20 cellular contexts compared by ENCODE assay signal in the genomic region with DNA sequence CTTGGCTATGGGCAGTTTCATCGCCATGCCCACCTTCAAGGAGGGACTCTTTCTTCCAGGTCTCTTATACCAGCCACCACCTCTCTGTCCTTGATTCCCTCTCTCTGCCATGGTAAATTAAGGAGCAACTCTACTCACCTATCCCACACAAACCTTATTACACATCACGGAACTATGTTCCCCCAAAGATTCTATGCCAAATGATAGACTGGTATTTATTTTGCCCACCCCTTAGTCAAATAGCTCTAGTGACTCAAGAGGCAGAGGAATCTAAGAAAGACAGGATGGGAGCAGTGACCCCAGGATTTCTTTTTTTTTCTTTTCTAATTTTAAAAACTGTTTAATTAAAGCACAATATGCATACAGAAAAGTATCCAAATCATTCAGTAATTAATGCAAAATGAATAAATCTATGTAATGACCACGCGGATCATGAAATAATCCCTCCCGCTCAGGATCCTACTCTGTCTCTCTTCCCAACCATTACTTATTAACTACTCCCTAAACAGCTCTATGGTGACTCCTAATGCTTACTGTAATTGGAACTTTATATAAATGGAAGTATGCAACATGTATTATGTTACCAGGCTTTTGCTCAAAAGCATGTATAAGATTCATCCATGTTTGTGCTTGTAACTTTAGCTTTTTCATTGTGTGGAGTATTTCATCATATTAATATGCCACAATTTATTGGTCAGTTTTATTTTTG.
A peak's percentile ranks its signal among the peaks of the same experiment; 100 is the strongest.
DNase-seq lines count a peak whose midpoint lies in the region; ATAC-seq, FAIRE-seq and TF ChIP-seq lines count a peak whose summit lies in the region.
"Had no signal": no experiment of that assay in that cellular context is flagged by ENCODE, and none has a peak within 500 bp of the region (broad histone marks: within the 10 kb centered on the region; RNA-seq: fewer than 3 reads in every experiment).

No MANE protein-coding gene starts in this region.

- no peaks in the 10 kb centered on the region for H3K4me1 Mint-ChIP-seq in progenitor cell of endocrine pancreas (ENCODE audit: low read depth)
- no peaks in the 10 kb centered on the region for H3K4me1 Mint-ChIP-seq in activated CD8-positive, alpha-beta memory T cell treated with anti-CD3 and anti-CD28 coated beads, Interleukin-2, amount 10 ng/mL, durations not matched to agents 7 days and 5 days
- H3K4me1 Mint-ChIP-seq: CD4-positive, alpha-beta memory T cell had no signal

- FAIRE-seq in RCC 7860 (lab: Jason Lieb, UNC): no peak
- FAIRE-seq: GM12891, GM18507, H54 had no signal

- CTCF ChIA-PET in activated CD8-positive, alpha-beta memory T cell treated with anti-CD3 and anti-CD28 coated beads, Interleukin-2, amount 10 ng/mL, durations not matched to agents 7 days and 5 days (lab: Charles Lee): no interaction called here

- peak overlapping the region; percentile 76 for H3K27ac Mint-ChIP-seq in progenitor cell of endocrine pancreas
- H3K27ac Mint-ChIP-seq in activated CD8-positive, alpha-beta memory T cell treated with anti-CD3 and anti-CD28 coated beads, Interleukin-2, amount 10 ng/mL, durations not matched to agents 7 days and 5 days: no peak overlapping the region
- H3K27ac Mint-ChIP-seq: CD4-positive, alpha-beta memory T cell; HFFc6 had no signal

- ATAC-seq in activated CD8-positive, alpha-beta memory T cell treated with anti-CD3 and anti-CD28 coated beads, Interleukin-2, amount 10 ng/mL, durations not matched to agents 7 days and 5 days: no peak
- ATAC-seq in HG02798 (IDR thresholded peaks at IDR 0.05; ENCODE audit: poor library complexity, unreplicated experiment): no peak

- H3K36me3 Mint-ChIP-seq in progenitor cell of endocrine pancreas (ENCODE audit: insufficient read depth): peaks cover 2% of the 10 kb centered on the region
- H3K36me3 Mint-ChIP-seq in activated CD8-positive, alpha-beta memory T cell treated with anti-CD3 and anti-CD28 coated beads, Interleukin-2, amount 10 ng/mL, durations not matched to agents 7 days and 5 days: no peaks in the 10 kb centered on the region

- H3K27me3 Mint-ChIP-seq in progenitor cell of endocrine pancreas: no peaks in the 10 kb centered on the region
- H3K27me3 Mint-ChIP-seq in activated CD8-positive, alpha-beta memory T cell treated with anti-CD3 and anti-CD28 coated beads, Interleukin-2, amount 10 ng/mL, durations not matched to agents 7 days and 5 days: peaks cover 12% of the 10 kb centered on the region

- no peak overlapping the region for H3K4me3 Mint-ChIP-seq in progenitor cell of endocrine pancreas (ENCODE audit: low read depth)
- no peak overlapping the region for H3K4me3 Mint-ChIP-seq in activated CD8-positive, alpha-beta memory T cell treated with anti-CD3 and anti-CD28 coated beads, Interleukin-2, amount 10 ng/mL, durations not matched to agents 7 days and 5 days
- H3K4me3 Mint-ChIP-seq: CD4-positive, alpha-beta memory T cell; HFFc6 had no signal

- no peak for TF ChIP-seq CTCF in progenitor cell of endocrine pancreas (IDR thresholded peaks at IDR 0.05; ENCODE audit: unreplicated experiment)

- DNase-seq in HT-29 (ENCODE audit: low spot score) (peak; percentile 34), RCC 7860 (ENCODE audit: low spot score) (peak; percentile 20), kidney glomerular epithelial cell (lab: John Stamatoyannopoulos, UW) (peak; percentile 69), progenitor cell of endocrine pancreas (ENCODE audit: low spot score, unreplicated experiment) (no peak)
- DNase-seq in activated CD8-positive, alpha-beta memory T cell treated with anti-CD3 and anti-CD28 coated beads for 24 hours: no peak
- DNase-seq in activated CD8-positive, alpha-beta memory T cell treated with anti-CD3 and anti-CD28 coated beads, Interleukin-2, amount 10 ng/mL, durations not matched to agents 7 days and 5 days: no peak
- DNase-seq: 8988T; C1 segment of cervical spinal cord; Calu3; CD4-positive, alpha-beta memory T cell; COR-L47; DMS53; DMS79 treated with DMSO at 0.1 percent for 48 hours; GF-D8; GOT3; HFFc6 had no signal

- peaks cover 31% of the 10 kb centered on the region for H3K9me3 Mint-ChIP-seq in progenitor cell of endocrine pancreas (ENCODE audit: low read depth)
- peaks cover 2% of the 10 kb centered on the region for H3K9me3 Mint-ChIP-seq in activated CD8-positive, alpha-beta memory T cell treated with anti-CD3 and anti-CD28 coated beads, Interleukin-2, amount 10 ng/mL, durations not matched to agents 7 days and 5 days (ENCODE audit: low read depth)

Comparison
In these comparisons a context has a peak if more than half of its experiments do, and no peak if none do; other contexts are left out.
1. DNase-seq: peak in HT-29 (single experiment), RCC 7860 (single experiment) and kidney glomerular epithelial cell (single experiment); none in progenitor cell of endocrine pancreas (single experiment), activated CD8-positive, alpha-beta memory T cell treated with anti-CD3 and anti-CD28 coated beads for 24 hours (single experiment) and activated CD8-positive, alpha-beta memory T cell treated with anti-CD3 and anti-CD28 coated beads, Interleukin-2, amount 10 ng/mL, durations not matched to agents 7 days and 5 days (single experiment).